ENCODE assay signal across 13 cellular contexts in genomic region chr19:33434886-33435705, GRCh38.
DNase-seq lines count a peak whose midpoint lies in the region; ATAC-seq and TF ChIP-seq lines count a peak whose summit lies in the region.
"Had no signal": no experiment of that assay in that cellular context is flagged by ENCODE, and none has a peak within 500 bp of the region (broad histone marks: within the 10 kb centered on the region; RNA-seq: fewer than 3 reads in every experiment).

No MANE protein-coding gene starts in this region.

- in situ Hi-C loops in transverse colon (cut with MboI; ENCODE audit: low pct_ligation_motif_present in 1 of 4, low pct_unique_long_range_greater_than_20kb in 1 of 4, low sequenced_read_pairs in 3 of 4), result loop anchor here in 2 of 4 donors (25.0 kb wide), 3 partner anchors 327 to 677 kb away; no protein-coding TSS in a partner anchor

- peaks cover 39% of the 10 kb centered on the region for H3K27me3 Mint-ChIP-seq in Calu3 (ENCODE audit: unreplicated experiment)
- H3K27me3 Mint-ChIP-seq: activated naive CD8-positive, alpha-beta T cell treated with anti-CD3 and anti-CD28 coated beads for 36 hours had no signal

- no peak for TF ChIP-seq POLR2A in transverse colon (IDR thresholded peaks at IDR 0.05)

- no peaks in the 10 kb centered on the region for H3K36me3 ChIP-seq in HUES48 (ENCODE audit: control insufficient read depth, insufficient read depth, low read length)
- H3K36me3 ChIP-seq in lower lobe of right lung, result no peaks in the 10 kb centered on the region
- no peaks in the 10 kb centered on the region for H3K36me3 ChIP-seq in transverse colon
- H3K36me3 ChIP-seq: suprapubic skin had no signal

- no peaks in the 10 kb centered on the region for H3K4me1 Mint-ChIP-seq in Calu3 (ENCODE audit: low read depth, unreplicated experiment)

- no peak overlapping the region for H3K9ac ChIP-seq in HUES48 (ENCODE audit: low read depth, low read length)

- TF ChIP-seq EP300 in transverse colon (IDR thresholded peaks at IDR 0.05; ENCODE audit: low read depth), result no peak

- H3K27me3 ChIP-seq in HUES48 (ENCODE audit: control insufficient read depth, insufficient read depth, low read length) (no peaks in the 10 kb centered on the region), lower lobe of right lung (ENCODE audit: low read depth) (no peaks in the 10 kb centered on the region), transverse colon (no peaks in the 10 kb centered on the region)
- H3K27me3 ChIP-seq: suprapubic skin had no signal

- ATAC-seq in lower lobe of right lung, result no peak
- ATAC-seq: activated CD8-positive, alpha-beta memory T cell treated with anti-CD3 and anti-CD28 coated beads, Interleukin-2, amount 10 ng/mL, durations not matched to agents 7 days and 5 days; psoas muscle had no signal

- peak overlapping the region; percentile 12 for H3K27ac ChIP-seq in HUES48 (ENCODE audit: low read depth, low read length)
- no peak overlapping the region for H3K27ac ChIP-seq in lower lobe of right lung
- H3K27ac ChIP-seq in transverse colon, result no peak overlapping the region
- H3K27ac ChIP-seq: psoas muscle, suprapubic skin had no signal

- H3K4me3 Mint-ChIP-seq in Calu3 (ENCODE audit: low read depth, unreplicated experiment), result no peak overlapping the region
- H3K4me3 Mint-ChIP-seq: activated CD8-positive, alpha-beta memory T cell treated with anti-CD3 and anti-CD28 coated beads, Interleukin-2, amount 10 ng/mL, durations not matched to agents 7 days and 5 days; activated naive CD8-positive, alpha-beta T cell treated with anti-CD3 and anti-CD28 coated beads for 36 hours had no signal

- H3K9me3 ChIP-seq in HUES48 (ENCODE audit: control insufficient read depth, insufficient read depth, low read length), result no peaks in the 10 kb centered on the region
- H3K9me3 ChIP-seq in lower lobe of right lung, result no peaks in the 10 kb centered on the region
- no peaks in the 10 kb centered on the region for H3K9me3 ChIP-seq in transverse colon
- H3K9me3 ChIP-seq: psoas muscle, suprapubic skin had no signal

- H3K4me3 ChIP-seq in HUES48 (ENCODE audit: low read depth, low read length), result no peak overlapping the region
- H3K4me3 ChIP-seq in lower lobe of right lung, result no peak overlapping the region
- no peak overlapping the region for H3K4me3 ChIP-seq in transverse colon
- H3K4me3 ChIP-seq: psoas muscle, suprapubic skin had no signal

- intact Hi-C loops in Calu3 (cut with micrococcal nuclease; ENCODE audit: unreplicated experiment) (loop anchor here (10.0 kb wide), 1 partner anchor 90 kb away; the partner anchor contains the start of gene PEPD), lower lobe of right lung (cut with DNase I) (loop anchor here (10.0 kb wide), 1 partner anchor 340 kb away; no protein-coding TSS in a partner anchor), transverse colon (cut with DNase I; ENCODE audit: low total_unique reads) (loop anchor here (5.0 kb wide), 1 partner anchor 332 kb away; no protein-coding TSS in a partner anchor)

- no peak overlapping the region for H3K27ac Mint-ChIP-seq in Calu3 (ENCODE audit: unreplicated experiment)
- H3K27ac Mint-ChIP-seq: activated CD8-positive, alpha-beta memory T cell treated with anti-CD3 and anti-CD28 coated beads, Interleukin-2, amount 10 ng/mL, durations not matched to agents 7 days and 5 days; activated naive CD8-positive, alpha-beta T cell treated with anti-CD3 and anti-CD28 coated beads for 36 hours had no signal

- no TSS peak for BruUV-seq in Calu3 (replicated peaks; lab: Mats Ljungman, UMichigan)

- TF ChIP-seq CTCF in Calu3 (IDR thresholded peaks at IDR 0.05; ENCODE audit: unreplicated experiment) (no peak), lower lobe of right lung (IDR thresholded peaks at IDR 0.05) (no peak), transverse colon (IDR thresholded peaks at IDR 0.05) (no peak)

- CTCF ChIA-PET in Calu3 (lab: Charles Lee), result no interaction called here

- no peaks in the 10 kb centered on the region for H3K9me3 Mint-ChIP-seq in Calu3 (ENCODE audit: low read depth, unreplicated experiment)
- H3K9me3 Mint-ChIP-seq: activated naive CD8-positive, alpha-beta T cell treated with anti-CD3 and anti-CD28 coated beads for 36 hours had no signal

- no peaks in the 10 kb centered on the region for H3K36me3 Mint-ChIP-seq in Calu3 (ENCODE audit: insufficient read depth, unreplicated experiment)
- H3K36me3 Mint-ChIP-seq: activated CD8-positive, alpha-beta memory T cell treated with anti-CD3 and anti-CD28 coated beads, Interleukin-2, amount 10 ng/mL, durations not matched to agents 7 days and 5 days; activated naive CD8-positive, alpha-beta T cell treated with anti-CD3 and anti-CD28 coated beads for 36 hours had no signal

- H3K4me1 ChIP-seq in HUES48 (ENCODE audit: control insufficient read depth, insufficient read depth, low read length) (peaks cover 5% of the 10 kb centered on the region; the same call in 1 of the 2 replicates), lower lobe of right lung (no peaks in the 10 kb centered on the region), transverse colon (no peaks in the 10 kb centered on the region)

- WGBS in transverse colon (ENCODE audit: low coverage in 1 of 2), 2 donors, result 79% methylated on average over 27 of the region's 28 CpGs; no CpG with 5 or more reads in 1 of the 2 donors

- DNase-seq in Calu3 (peak; percentile 41), astrocyte of the hippocampus (ENCODE audit: low read depth, low spot score) (peak; percentile 62), lower lobe of right lung (peak; percentile 37), NCI-H2227 treated with DMSO at 0.1 percent for 48 hours (lab: John Stamatoyannopoulos, UW) (no peak), transverse colon (no peak), Ammon's horn (ENCODE audit: low spot score) (no peak), UCSD-AML1 (lab: John Stamatoyannopoulos, UW; ENCODE audit: unreplicated experiment) (no peak)
- DNase-seq: activated CD8-positive, alpha-beta memory T cell treated with anti-CD3 and anti-CD28 coated beads, Interleukin-2, amount 10 ng/mL, durations not matched to agents 7 days and 5 days; activated naive CD8-positive, alpha-beta T cell treated with anti-CD3 and anti-CD28 coated beads for 36 hours; KBM-7 had no signal

Comparison
In these comparisons a context has a peak if more than half of its experiments do, and no peak if none do; other contexts are left out.
1. DNase-seq: peak in Calu3 (single experiment), astrocyte of the hippocampus (single experiment) and lower lobe of right lung (single experiment); none in NCI-H2227 treated with DMSO at 0.1 percent for 48 hours (single experiment), transverse colon (single experiment), Ammon's horn (single experiment) and UCSD-AML1 (single experiment).